Comparison of ENCODE assay signal across 1 cellular context in the genomic region with DNA sequence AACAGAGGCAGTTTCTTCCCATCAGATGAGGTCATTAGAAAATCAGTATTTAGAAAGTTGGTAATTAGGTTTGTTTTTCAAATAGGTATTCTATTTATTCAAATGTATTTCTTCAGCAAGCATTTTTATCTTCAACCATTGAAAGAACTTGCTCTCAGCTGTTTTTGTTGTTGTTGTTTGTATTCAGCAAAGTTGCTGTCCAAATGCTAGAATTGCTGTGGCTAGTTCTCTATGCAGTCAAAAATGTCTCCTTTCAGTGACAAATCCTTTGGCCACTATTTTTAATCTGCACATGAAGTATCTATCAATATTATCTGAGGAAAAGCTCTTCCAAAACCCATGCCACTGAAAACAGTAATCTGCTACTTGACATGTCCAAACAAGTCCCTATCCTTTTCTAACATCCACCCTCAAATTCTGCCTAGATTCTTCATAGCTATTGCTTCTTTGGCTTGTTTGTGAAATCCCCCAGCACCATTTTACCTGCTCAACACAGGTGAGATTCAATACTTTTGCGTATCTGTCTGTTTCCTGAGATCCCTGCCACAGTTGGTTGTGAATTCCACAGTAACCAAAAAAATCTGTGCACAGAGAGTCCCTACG.
A peak's percentile ranks its signal among the peaks of the same experiment; 100 is the strongest.
TF ChIP-seq lines count a peak whose summit lies in the region.

No MANE protein-coding gene starts in this region.

TF ChIP-seq in H1, 55 proteins besides CTCF, POLR2A, EP300 and RAD21 (continued from another document):
- TF ChIP-seq, protein P1, sequence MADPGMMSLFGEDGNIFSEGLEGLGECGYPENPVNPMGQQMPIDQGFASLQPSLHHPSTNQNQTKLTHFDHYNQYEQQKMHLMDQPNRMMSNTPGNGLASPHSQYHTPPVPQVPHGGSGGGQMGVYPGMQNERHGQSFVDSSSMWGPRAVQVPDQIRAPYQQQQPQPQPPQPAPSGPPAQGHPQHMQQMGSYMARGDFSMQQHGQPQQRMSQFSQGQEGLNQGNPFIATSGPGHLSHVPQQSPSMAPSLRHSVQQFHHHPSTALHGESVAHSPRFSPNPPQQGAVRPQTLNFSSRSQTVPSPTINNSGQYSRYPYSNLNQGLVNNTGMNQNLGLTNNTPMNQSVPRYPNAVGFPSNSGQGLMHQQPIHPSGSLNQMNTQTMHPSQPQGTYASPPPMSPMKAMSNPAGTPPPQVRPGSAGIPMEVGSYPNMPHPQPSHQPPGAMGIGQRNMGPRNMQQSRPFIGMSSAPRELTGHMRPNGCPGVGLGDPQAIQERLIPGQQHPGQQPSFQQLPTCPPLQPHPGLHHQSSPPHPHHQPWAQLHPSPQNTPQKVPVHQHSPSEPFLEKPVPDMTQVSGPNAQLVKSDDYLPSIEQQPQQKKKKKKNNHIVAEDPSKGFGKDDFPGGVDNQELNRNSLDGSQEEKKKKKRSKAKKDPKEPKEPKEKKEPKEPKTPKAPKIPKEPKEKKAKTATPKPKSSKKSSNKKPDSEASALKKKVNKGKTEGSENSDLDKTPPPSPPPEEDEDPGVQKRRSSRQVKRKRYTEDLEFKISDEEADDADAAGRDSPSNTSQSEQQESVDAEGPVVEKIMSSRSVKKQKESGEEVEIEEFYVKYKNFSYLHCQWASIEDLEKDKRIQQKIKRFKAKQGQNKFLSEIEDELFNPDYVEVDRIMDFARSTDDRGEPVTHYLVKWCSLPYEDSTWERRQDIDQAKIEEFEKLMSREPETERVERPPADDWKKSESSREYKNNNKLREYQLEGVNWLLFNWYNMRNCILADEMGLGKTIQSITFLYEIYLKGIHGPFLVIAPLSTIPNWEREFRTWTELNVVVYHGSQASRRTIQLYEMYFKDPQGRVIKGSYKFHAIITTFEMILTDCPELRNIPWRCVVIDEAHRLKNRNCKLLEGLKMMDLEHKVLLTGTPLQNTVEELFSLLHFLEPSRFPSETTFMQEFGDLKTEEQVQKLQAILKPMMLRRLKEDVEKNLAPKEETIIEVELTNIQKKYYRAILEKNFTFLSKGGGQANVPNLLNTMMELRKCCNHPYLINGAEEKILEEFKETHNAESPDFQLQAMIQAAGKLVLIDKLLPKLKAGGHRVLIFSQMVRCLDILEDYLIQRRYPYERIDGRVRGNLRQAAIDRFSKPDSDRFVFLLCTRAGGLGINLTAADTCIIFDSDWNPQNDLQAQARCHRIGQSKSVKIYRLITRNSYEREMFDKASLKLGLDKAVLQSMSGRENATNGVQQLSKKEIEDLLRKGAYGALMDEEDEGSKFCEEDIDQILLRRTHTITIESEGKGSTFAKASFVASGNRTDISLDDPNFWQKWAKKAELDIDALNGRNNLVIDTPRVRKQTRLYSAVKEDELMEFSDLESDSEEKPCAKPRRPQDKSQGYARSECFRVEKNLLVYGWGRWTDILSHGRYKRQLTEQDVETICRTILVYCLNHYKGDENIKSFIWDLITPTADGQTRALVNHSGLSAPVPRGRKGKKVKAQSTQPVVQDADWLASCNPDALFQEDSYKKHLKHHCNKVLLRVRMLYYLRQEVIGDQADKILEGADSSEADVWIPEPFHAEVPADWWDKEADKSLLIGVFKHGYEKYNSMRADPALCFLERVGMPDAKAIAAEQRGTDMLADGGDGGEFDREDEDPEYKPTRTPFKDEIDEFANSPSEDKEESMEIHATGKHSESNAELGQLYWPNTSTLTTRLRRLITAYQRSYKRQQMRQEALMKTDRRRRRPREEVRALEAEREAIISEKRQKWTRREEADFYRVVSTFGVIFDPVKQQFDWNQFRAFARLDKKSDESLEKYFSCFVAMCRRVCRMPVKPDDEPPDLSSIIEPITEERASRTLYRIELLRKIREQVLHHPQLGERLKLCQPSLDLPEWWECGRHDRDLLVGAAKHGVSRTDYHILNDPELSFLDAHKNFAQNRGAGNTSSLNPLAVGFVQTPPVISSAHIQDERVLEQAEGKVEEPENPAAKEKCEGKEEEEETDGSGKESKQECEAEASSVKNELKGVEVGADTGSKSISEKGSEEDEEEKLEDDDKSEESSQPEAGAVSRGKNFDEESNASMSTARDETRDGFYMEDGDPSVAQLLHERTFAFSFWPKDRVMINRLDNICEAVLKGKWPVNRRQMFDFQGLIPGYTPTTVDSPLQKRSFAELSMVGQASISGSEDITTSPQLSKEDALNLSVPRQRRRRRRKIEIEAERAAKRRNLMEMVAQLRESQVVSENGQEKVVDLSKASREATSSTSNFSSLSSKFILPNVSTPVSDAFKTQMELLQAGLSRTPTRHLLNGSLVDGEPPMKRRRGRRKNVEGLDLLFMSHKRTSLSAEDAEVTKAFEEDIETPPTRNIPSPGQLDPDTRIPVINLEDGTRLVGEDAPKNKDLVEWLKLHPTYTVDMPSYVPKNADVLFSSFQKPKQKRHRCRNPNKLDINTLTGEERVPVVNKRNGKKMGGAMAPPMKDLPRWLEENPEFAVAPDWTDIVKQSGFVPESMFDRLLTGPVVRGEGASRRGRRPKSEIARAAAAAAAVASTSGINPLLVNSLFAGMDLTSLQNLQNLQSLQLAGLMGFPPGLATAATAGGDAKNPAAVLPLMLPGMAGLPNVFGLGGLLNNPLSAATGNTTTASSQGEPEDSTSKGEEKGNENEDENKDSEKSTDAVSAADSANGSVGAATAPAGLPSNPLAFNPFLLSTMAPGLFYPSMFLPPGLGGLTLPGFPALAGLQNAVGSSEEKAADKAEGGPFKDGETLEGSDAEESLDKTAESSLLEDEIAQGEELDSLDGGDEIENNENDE (IDR thresholded peaks at IDR 0.05; ENCODE audit: insufficient replicate concordance, low read length): no peak
- TF ChIP-seq TCF12 (IDR thresholded peaks at IDR 0.05; ENCODE audit: low read depth, low read length) (no peak), SIRT6 (IDR thresholded peaks at IDR 0.05; ENCODE audit: low read length) (no peak), ASH2L (IDR thresholded peaks at IDR 0.05; ENCODE audit: low read length) (no peak), SIN3A (conservative IDR thresholded peaks at IDR 0.05 in 1 of 2, IDR thresholded peaks at IDR 0.05 in 1 of 2; ENCODE audit: low read depth in 1 of 2, low read length in 2 of 2) (peak in 1 of 2 experiments; percentile 51; a peak in 1 of 4 replicates), NANOG (IDR thresholded peaks at IDR 0.05; ENCODE audit: insufficient read depth, low read depth, low read length, poor library complexity, severe bottlenecking) (no peak)
- TF ChIP-seq, protein P2, sequence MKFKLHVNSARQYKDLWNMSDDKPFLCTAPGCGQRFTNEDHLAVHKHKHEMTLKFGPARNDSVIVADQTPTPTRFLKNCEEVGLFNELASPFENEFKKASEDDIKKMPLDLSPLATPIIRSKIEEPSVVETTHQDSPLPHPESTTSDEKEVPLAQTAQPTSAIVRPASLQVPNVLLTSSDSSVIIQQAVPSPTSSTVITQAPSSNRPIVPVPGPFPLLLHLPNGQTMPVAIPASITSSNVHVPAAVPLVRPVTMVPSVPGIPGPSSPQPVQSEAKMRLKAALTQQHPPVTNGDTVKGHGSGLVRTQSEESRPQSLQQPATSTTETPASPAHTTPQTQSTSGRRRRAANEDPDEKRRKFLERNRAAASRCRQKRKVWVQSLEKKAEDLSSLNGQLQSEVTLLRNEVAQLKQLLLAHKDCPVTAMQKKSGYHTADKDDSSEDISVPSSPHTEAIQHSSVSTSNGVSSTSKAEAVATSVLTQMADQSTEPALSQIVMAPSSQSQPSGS (IDR thresholded peaks at IDR 0.05; ENCODE audit: low read length): no peak
